ENCODE assay signal across 10 cellular contexts in genomic region chrX:23803931-23804381, GRCh38. TPM values are rescaled to one million over a fixed set of nuclear protein-coding genes. Genes with fewer than 3 reads are reported as not detected.
A peak's percentile ranks its signal among the peaks of the same experiment; 100 is the strongest.
DNase-seq lines count a peak whose midpoint lies in the region; TF ChIP-seq lines count a peak whose summit lies in the region.
"Had no signal": no experiment of that assay in that cellular context is flagged by ENCODE, and none has a peak within 500 bp of the region (broad histone marks: within the 10 kb centered on the region; RNA-seq: fewer than 3 reads in every experiment).

No MANE protein-coding gene starts in this region.

- no peak for TF ChIP-seq CTCF in fibroblast of pulmonary artery (IDR thresholded peaks at IDR 0.05; ENCODE audit: low read length, missing control alignments)
- TF ChIP-seq CTCF in osteoblast (IDR thresholded peaks at IDR 0.05; ENCODE audit: extremely low read depth, low read depth, low read length) = no peak

- no peaks in the 10 kb centered on the region for H4K20me1 ChIP-seq in osteoblast (ENCODE audit: insufficient read depth, low read length)

- H3K9me3 ChIP-seq in SJSA1 (replicated peaks) (no peaks in the 10 kb centered on the region), osteoblast (ENCODE audit: low read depth, low read length) (no peaks in the 10 kb centered on the region)

- H3K79me2 ChIP-seq in osteoblast (ENCODE audit: insufficient read depth, low read length) = no peaks in the 10 kb centered on the region

- H3K4me3 ChIP-seq in SJSA1 (no peak overlapping the region), fibroblast of pulmonary artery (replicated peaks; ENCODE audit: low read depth, low read length) (no peak overlapping the region), osteoblast (ENCODE audit: insufficient read depth, low read length) (peak overlapping the region; percentile 10)

- H3K4me1 ChIP-seq in SJSA1 (replicated peaks) (peaks cover 49% of the 10 kb centered on the region), osteoblast (ENCODE audit: insufficient read depth, low read length) (peaks cover 12% of the 10 kb centered on the region)

- DNase-seq in Caki2 (ENCODE audit: low read depth) (peak; percentile 55), SJSA1 (ENCODE audit: low read depth in 1 of 2, low spot score in 2 of 2) (peak; percentile 55 to 79), fibroblast of pulmonary artery (ENCODE audit: low read depth) (peak; percentile 94), osteoblast (ENCODE audit: insufficient read length, low spot score, missing footprints) (peak; percentile 72), NCI-H128 (lab: John Stamatoyannopoulos, UW; ENCODE audit: unreplicated experiment) (no peak), NOMO-1 (lab: John Stamatoyannopoulos, UW; ENCODE audit: unreplicated experiment in 2 of 2) (no peak), anterior cingulate cortex (lab: John Stamatoyannopoulos, UW) (no peak)
- no peak for DNase-seq in activated T-cell treated with anti-CD3 and anti-CD28 coated beads, Interleukin-2, amount 50 U/mL, for 1 hour
- DNase-seq: activated CD4-positive, alpha-beta T cell treated with anti-CD3 and anti-CD28 coated beads, Interleukin-2, amount 50 U/mL, for 48 hours; NCI-H748 treated with DMSO at 0.1 percent for 48 hours had no signal

- H3K27me3 ChIP-seq in SJSA1 (replicated peaks) = no peaks in the 10 kb centered on the region
- no peaks in the 10 kb centered on the region for H3K27me3 ChIP-seq in osteoblast (ENCODE audit: insufficient read depth, low read length)

- H2AFZ ChIP-seq in osteoblast (ENCODE audit: low read length) = peak overlapping the region; percentile 35

- H3K4me2 ChIP-seq in osteoblast (ENCODE audit: insufficient read depth, low read length) = peak overlapping the region; percentile 45

- in situ Hi-C loops in Caki2 (cut with HindIII; ENCODE audit: low pct_unique_long_range_greater_than_20kb, low sequenced_read_pairs) = no loop called here

- H3K36me3 ChIP-seq in SJSA1 (no peaks in the 10 kb centered on the region), osteoblast (ENCODE audit: insufficient read depth, low read length) (no peaks in the 10 kb centered on the region)

- H3K27ac ChIP-seq in SJSA1 = peak overlapping the region; percentile 88
- H3K27ac ChIP-seq in osteoblast (ENCODE audit: low read depth, low read length) = peak overlapping the region; percentile 63

RNA-seq across cellular contexts. Expression of gene SAT1, which starts 21.0 kb away (rescaled TPM):
- 34.3 and 49.8 TPM in 2 replicates for total RNA-seq in Caki2 (2014; rRNA removed; shearing (Covaris generic); ENCODE audit: low replicate concordance)
- 60.2 and 114 TPM in 2 replicates for total RNA-seq in SJSA1 (2014; rRNA removed; shearing (Covaris generic))
- 81.9 and 96.6 TPM in 2 replicates for total RNA-seq in osteoblast

Comparison
In these comparisons a context has a peak if more than half of its experiments do, and no peak if none do; other contexts are left out.
1. DNase-seq: peak in Caki2 (single experiment), SJSA1 (2 of 2), fibroblast of pulmonary artery (single experiment) and osteoblast (single experiment); none in NCI-H128 (single experiment), activated T-cell treated with anti-CD3 and anti-CD28 coated beads, Interleukin-2, amount 50 U/mL, for 1 hour (single experiment), NOMO-1 (0 of 2) and anterior cingulate cortex (0 of 58).